21 cellular contexts compared by ENCODE assay signal in genomic region chr7:30926323-30926722, GRCh38. TPM values are rescaled to one million over a fixed set of nuclear protein-coding genes. Genes with fewer than 3 reads are reported as not detected.
DNase-seq lines count a peak whose midpoint lies in the region; ATAC-seq and TF ChIP-seq lines count a peak whose summit lies in the region.
"Had no signal": no experiment of that assay in that cellular context is flagged by ENCODE, and none has a peak within 500 bp of the region (broad histone marks: within the 10 kb centered on the region; RNA-seq: fewer than 3 reads in every experiment).

No MANE protein-coding gene starts in this region.

- no peak overlapping the region for H3K4me3 Mint-ChIP-seq in activated T-cell treated with anti-CD3 and anti-CD28 coated beads, Interleukin-2, amount 50 U/mL, for 4 hours
- no peak overlapping the region for H3K4me3 Mint-ChIP-seq in activated T-cell treated with anti-CD3 and anti-CD28 coated beads, Interleukin-2, amount 50 U/mL, for 24 hours
- H3K4me3 Mint-ChIP-seq: CD14-positive monocyte; stimulated activated effector memory CD8-positive, alpha-beta T cell treated with anti-CD3 and anti-CD28 coated beads, Interleukin-12 subunit alpha, Interleukin-12 subunit beta, amount 100 ng/mL, for 72 hours had no signal

- intact Hi-C loops in spleen (cut with DNase I; ENCODE audit: low total_unique reads): no loop called here

- peak; percentile 0 for DNase-seq in activated T-cell treated with anti-CD3 and anti-CD28 coated beads, Interleukin-2, amount 50 U/mL, for 4 hours
- no peak for DNase-seq in activated T-cell treated with anti-CD3 and anti-CD28 coated beads, Interleukin-2, amount 50 U/mL, for 24 hours
- peak in 2 of 3 donors; percentile 5 to 32 for DNase-seq in Peyer's patch
- DNase-seq in erythroblast (lab: John Stamatoyannopoulos, UW): peak; percentile 79 to 89
- peak; percentile 57 for DNase-seq in spleen
- no peak for DNase-seq in T-helper 9 cell
- no peak for DNase-seq in SJCRH30
- DNase-seq in 8988T: no peak
- DNase-seq: activated naive CD4-positive, alpha-beta T cell; NCI-H1436 had no signal

- TF ChIP-seq CTCF in Peyer's patch (IDR thresholded peaks at IDR 0.05): no peak
- TF ChIP-seq CTCF in spleen (IDR thresholded peaks at IDR 0.05 in 8 of 11, conservative IDR thresholded peaks at IDR 0.05 in 3 of 11): no peak

- H3K4me1 ChIP-seq in Peyer's patch: peaks cover 0 to 3% (median 0%) of the 10 kb centered on the region in 4 donors
- H3K4me1 ChIP-seq in spleen: peaks cover 0 to 7% (median 0%) of the 10 kb centered on the region in 6 donors
- H3K4me1 ChIP-seq in SJCRH30: peaks cover 14% of the 10 kb centered on the region

- ATAC-seq in activated T-cell treated with anti-CD3 and anti-CD28 coated beads, Interleukin-2, amount 50 U/mL, for 4 hours: no peak
- ATAC-seq: HCT116; stimulated activated effector memory CD8-positive, alpha-beta T cell treated with anti-CD3 and anti-CD28 coated beads, Interleukin-12 subunit alpha, Interleukin-12 subunit beta, amount 100 ng/mL, for 72 hours had no signal

- H3K36me3 ChIP-seq in Peyer's patch (peaks cover 0 to 19% (median 0%) of the 10 kb centered on the region in 3 donors), spleen (no peaks in the 10 kb centered on the region), SJCRH30 (peaks cover 16% of the 10 kb centered on the region; the same call in 1 of the 2 replicates)

- no peaks in the 10 kb centered on the region for H3K36me3 Mint-ChIP-seq in activated T-cell treated with anti-CD3 and anti-CD28 coated beads, Interleukin-2, amount 50 U/mL, for 4 hours (ENCODE audit: insufficient read depth)
- no peaks in the 10 kb centered on the region for H3K36me3 Mint-ChIP-seq in activated T-cell treated with anti-CD3 and anti-CD28 coated beads, Interleukin-2, amount 50 U/mL, for 24 hours (ENCODE audit: low read depth)
- H3K36me3 Mint-ChIP-seq: CD14-positive monocyte; stimulated activated effector memory CD8-positive, alpha-beta T cell treated with anti-CD3 and anti-CD28 coated beads, Interleukin-12 subunit alpha, Interleukin-12 subunit beta, amount 100 ng/mL, for 72 hours had no signal

- no peak overlapping the region for H3K4me3 ChIP-seq in Peyer's patch
- H3K4me3 ChIP-seq in spleen: no peak overlapping the region
- no peak overlapping the region for H3K4me3 ChIP-seq in SJCRH30
- H3K4me3 ChIP-seq: ascending aorta had no signal

- no peaks in the 10 kb centered on the region for H3K4me1 Mint-ChIP-seq in activated T-cell treated with anti-CD3 and anti-CD28 coated beads, Interleukin-2, amount 50 U/mL, for 4 hours (ENCODE audit: low read depth)
- no peaks in the 10 kb centered on the region for H3K4me1 Mint-ChIP-seq in activated T-cell treated with anti-CD3 and anti-CD28 coated beads, Interleukin-2, amount 50 U/mL, for 24 hours (ENCODE audit: low read depth)
- H3K4me1 Mint-ChIP-seq: CD14-positive monocyte; stimulated activated effector memory CD8-positive, alpha-beta T cell treated with anti-CD3 and anti-CD28 coated beads, Interleukin-12 subunit alpha, Interleukin-12 subunit beta, amount 100 ng/mL, for 72 hours had no signal

- H3K27ac ChIP-seq in Peyer's patch (no peak overlapping the region), spleen (no peak overlapping the region), SJCRH30 (no peak overlapping the region)
- H3K27ac ChIP-seq: epithelial cell of prostate, VCaP had no signal

- no peaks in the 10 kb centered on the region for H3K27me3 ChIP-seq in Peyer's patch
- H3K27me3 ChIP-seq in spleen (replicated peaks in 1 of 7): peaks cover 0 to 4% (median 0%) of the 10 kb centered on the region in 7 donors
- H3K27me3 ChIP-seq in SJCRH30: no peaks in the 10 kb centered on the region
- H3K27me3 ChIP-seq: ascending aorta had no signal

- H3K27me3 Mint-ChIP-seq in activated T-cell treated with anti-CD3 and anti-CD28 coated beads, Interleukin-2, amount 50 U/mL, for 4 hours (ENCODE audit: low read depth): no peaks in the 10 kb centered on the region
- no peaks in the 10 kb centered on the region for H3K27me3 Mint-ChIP-seq in activated T-cell treated with anti-CD3 and anti-CD28 coated beads, Interleukin-2, amount 50 U/mL, for 24 hours

- no peaks in the 10 kb centered on the region for H3K9me3 ChIP-seq in Peyer's patch
- peaks cover 0 to 17% (median 8%) of the 10 kb centered on the region in 8 donors for H3K9me3 ChIP-seq in spleen
- no peaks in the 10 kb centered on the region for H3K9me3 ChIP-seq in SJCRH30 (replicated peaks)
- H3K9me3 ChIP-seq: ascending aorta had no signal

- 62 to 71% (median 67%) methylated on average over 5 of the region's 5 CpGs for WGBS in spleen, 5 donors

- H3K27ac Mint-ChIP-seq in activated T-cell treated with anti-CD3 and anti-CD28 coated beads, Interleukin-2, amount 50 U/mL, for 24 hours: no peak overlapping the region
- H3K27ac Mint-ChIP-seq: progenitor cell of endocrine pancreas; stimulated activated effector memory CD8-positive, alpha-beta T cell treated with anti-CD3 and anti-CD28 coated beads, Interleukin-12 subunit alpha, Interleukin-12 subunit beta, amount 100 ng/mL, for 72 hours had no signal

- TF ChIP-seq POLR2A in Peyer's patch (IDR thresholded peaks at IDR 0.05) (no peak), erythroblast (IDR thresholded peaks at IDR 0.05; ENCODE audit: low read length) (no peak), spleen (IDR thresholded peaks at IDR 0.05) (no peak)

- peaks cover 12% of the 10 kb centered on the region for H3K9me3 Mint-ChIP-seq in activated T-cell treated with anti-CD3 and anti-CD28 coated beads, Interleukin-2, amount 50 U/mL, for 4 hours
- no peaks in the 10 kb centered on the region for H3K9me3 Mint-ChIP-seq in activated T-cell treated with anti-CD3 and anti-CD28 coated beads, Interleukin-2, amount 50 U/mL, for 24 hours
- H3K9me3 Mint-ChIP-seq: stimulated activated effector memory CD8-positive, alpha-beta T cell treated with anti-CD3 and anti-CD28 coated beads, Interleukin-12 subunit alpha, Interleukin-12 subunit beta, amount 100 ng/mL, for 72 hours had no signal

RNA-seq across cellular contexts. Expression of gene AQP1, which starts 14.7 kb away (rescaled TPM):
- total RNA-seq in activated T-cell treated with anti-CD3 and anti-CD28 coated beads, Interleukin-2, amount 50 U/mL, for 4 hours: 1 to 10 TPM in 1 of 3 donors, under 1 TPM in 2; 0.79 to 1.1 (median 0.91) TPM
- 10 to 100 TPM; 12.4 to 86.5 (median 71.5) TPM for total RNA-seq in Peyer's patch
- total RNA-seq in spleen: 10 to 100 TPM; 17.1 to 32.7 (median 23.2) TPM
- polyA plus RNA-seq in spleen: 10 to 100 TPM in 2 of 3 donors, 1 to 10 TPM in 1; 4.4 to 34.3 (median 16.2) TPM
- 29.4 and 31.4 TPM in 2 replicates for total RNA-seq in SJCRH30 (2014; rRNA removed; shearing (Covaris generic))
- total RNA-seq: HT1080 had no signal
- polyA plus RNA-seq: CD14-positive monocyte had no signal

RNA-seq across cellular contexts. Expression of gene GHRHR, which starts 37.4 kb away (rescaled TPM):
- not detected for total RNA-seq in activated T-cell treated with anti-CD3 and anti-CD28 coated beads, Interleukin-2, amount 50 U/mL, for 4 hours
- not detected for total RNA-seq in Peyer's patch
- not detected for total RNA-seq in spleen
- not detected for polyA plus RNA-seq in spleen
- total RNA-seq in SJCRH30 (2014; rRNA removed; shearing (Covaris generic)): not detected in 2 replicates
- total RNA-seq: A673; activated CD8-positive, alpha-beta memory T cell treated with anti-CD3 and anti-CD28 coated beads for 36 hours; ascending aorta; frontal cortex; HT1080; progenitor cell of endocrine pancreas had no signal
- polyA plus RNA-seq: CD14-positive monocyte had no signal

Comparison
In these comparisons a context has a peak if more than half of its experiments do, and no peak if none do; other contexts are left out.
1. DNase-seq: peak in activated T-cell treated with anti-CD3 and anti-CD28 coated beads, Interleukin-2, amount 50 U/mL, for 4 hours (single experiment), Peyer's patch (2 of 3), erythroblast (2 of 2) and spleen (single experiment); none in activated T-cell treated with anti-CD3 and anti-CD28 coated beads, Interleukin-2, amount 50 U/mL, for 24 hours (single experiment), T-helper 9 cell (single experiment), SJCRH30 (0 of 2) and 8988T (single experiment).
2. RNA of gene AQP1, which starts 14.7 kb away (total RNA-seq): 12.4 to 86.5 TPM in Peyer's patch, 29.4 to 31.4 TPM in SJCRH30 and 17.1 to 32.7 TPM in spleen; 0.79 to 1.1 TPM in activated T-cell treated with anti-CD3 and anti-CD28 coated beads, Interleukin-2, amount 50 U/mL, for 4 hours; every median in the first group is over 4 times any median in the second.